ENCODE assay signal across 16 cellular contexts in the genomic region with DNA sequence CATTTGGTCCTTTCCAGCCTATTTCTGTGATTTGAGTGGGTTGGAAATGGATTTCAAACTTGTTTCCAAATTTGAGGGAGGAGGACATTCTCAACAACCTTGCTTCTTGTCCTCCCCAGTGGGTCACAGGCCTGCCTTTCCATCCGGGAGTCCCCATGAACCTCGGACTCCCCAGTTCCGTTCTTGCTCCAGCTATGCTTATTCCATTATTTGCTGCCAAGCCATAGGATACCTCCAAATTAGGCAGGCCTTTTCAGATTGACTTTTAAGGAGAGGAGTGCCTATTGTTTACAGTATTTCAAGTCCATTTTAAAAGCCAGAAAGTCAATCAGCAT.
A peak's percentile ranks its signal among the peaks of the same experiment; 100 is the strongest.
DNase-seq lines count a peak whose midpoint lies in the region; ATAC-seq and TF ChIP-seq lines count a peak whose summit lies in the region.
"Had no signal": no experiment of that assay in that cellular context is flagged by ENCODE, and none has a peak within 500 bp of the region (broad histone marks: within the 10 kb centered on the region; RNA-seq: fewer than 3 reads in every experiment).

No MANE protein-coding gene starts in this region.

- H3K27me3 ChIP-seq in colonic mucosa: no peaks in the 10 kb centered on the region
- H3K27me3 ChIP-seq: BE2C, breast epithelium had no signal

- H3K9me3 Mint-ChIP-seq in stimulated activated memory B cell treated with anti-CD40 and anti-IgM and Interleukin-4, amounts not matched to agents 10 μg/mL and 1 μg/mL and 100 μg/mL, for 72 hours: no peaks in the 10 kb centered on the region
- H3K9me3 Mint-ChIP-seq: activated naive CD4-positive, alpha-beta T cell treated with anti-CD3 and anti-CD28 coated beads, Interleukin-2, amount 50 U/mL, for 24 hours had no signal

- H3K36me3 Mint-ChIP-seq in stimulated activated memory B cell treated with anti-CD40 and anti-IgM and Interleukin-4, amounts not matched to agents 10 μg/mL and 1 μg/mL and 100 μg/mL, for 72 hours: no peaks in the 10 kb centered on the region
- H3K36me3 Mint-ChIP-seq: activated naive CD4-positive, alpha-beta T cell treated with anti-CD3 and anti-CD28 coated beads, Interleukin-2, amount 50 U/mL, for 24 hours had no signal

- H3K4me3 Mint-ChIP-seq in stimulated activated memory B cell treated with anti-CD40 and anti-IgM and Interleukin-4, amounts not matched to agents 10 μg/mL and 1 μg/mL and 100 μg/mL, for 72 hours: no peak overlapping the region
- H3K4me3 Mint-ChIP-seq: activated naive CD4-positive, alpha-beta T cell treated with anti-CD3 and anti-CD28 coated beads, Interleukin-2, amount 50 U/mL, for 24 hours had no signal

- H3K4me1 Mint-ChIP-seq in stimulated activated memory B cell treated with anti-CD40 and anti-IgM and Interleukin-4, amounts not matched to agents 10 μg/mL and 1 μg/mL and 100 μg/mL, for 72 hours: peaks cover 17% of the 10 kb centered on the region
- H3K4me1 Mint-ChIP-seq: activated naive CD4-positive, alpha-beta T cell treated with anti-CD3 and anti-CD28 coated beads, Interleukin-2, amount 50 U/mL, for 24 hours had no signal

- H3K36me3 ChIP-seq in colonic mucosa: no peaks in the 10 kb centered on the region
- H3K36me3 ChIP-seq: BE2C, breast epithelium had no signal

- no peaks in the 10 kb centered on the region for H3K27me3 Mint-ChIP-seq in stimulated activated memory B cell treated with anti-CD40 and anti-IgM and Interleukin-4, amounts not matched to agents 10 μg/mL and 1 μg/mL and 100 μg/mL, for 72 hours

- DNase-seq in colonic mucosa: no peak
- no peak for DNase-seq in amygdala (lab: John Stamatoyannopoulos, UW)
- DNase-seq in NCI-H524 treated with DMSO at 0.1 percent for 48 hours (lab: John Stamatoyannopoulos, UW): no peak
- DNase-seq: activated CD8-positive, alpha-beta memory T cell treated with anti-CD3 and anti-CD28 coated beads, Interleukin-2, amount 50 U/mL, for 4 hours; BE2C; effector CD8-positive, alpha-beta T cell; mucosa of descending colon; stimulated activated naive CD4-positive, alpha-beta T cell treated with Interleukin-2 at 50 U/mL for 16 hours had no signal

- no peak overlapping the region for H3K9ac ChIP-seq in colonic mucosa (ENCODE audit: low read depth in 2 of 2, low read length in 2 of 2)

- no peak overlapping the region for H3K4me3 ChIP-seq in colonic mucosa
- H3K4me3 ChIP-seq: breast epithelium, mucosa of descending colon, skin epidermis had no signal

- no peak overlapping the region for H3K27ac ChIP-seq in colonic mucosa
- H3K27ac ChIP-seq: breast epithelium, skin epidermis had no signal

- ATAC-seq in GM19023 (IDR thresholded peaks at IDR 0.05; ENCODE audit: unreplicated experiment): peak; percentile 19
- ATAC-seq in GM21619 (IDR thresholded peaks at IDR 0.05; ENCODE audit: unreplicated experiment): peak; percentile 27
- ATAC-seq in HG03095 (IDR thresholded peaks at IDR 0.05; ENCODE audit: unreplicated experiment): peak; percentile 25
- ATAC-seq in stimulated activated memory B cell treated with anti-CD40 and anti-IgM and Interleukin-4, amounts not matched to agents 10 μg/mL and 1 μg/mL and 100 μg/mL, for 72 hours: no peak
- ATAC-seq: activated CD4-positive, CD25-positive, alpha-beta regulatory T cell treated with anti-CD3 and anti-CD28 coated beads, Interleukin-2, amount 50 U/mL, for 24 hours; mucosa of descending colon had no signal

- no peak for TF ChIP-seq CTCF in colonic mucosa (IDR thresholded peaks at IDR 0.05)

- H3K9me3 ChIP-seq in colonic mucosa: no peaks in the 10 kb centered on the region
- H3K9me3 ChIP-seq: BE2C, breast epithelium, mucosa of descending colon had no signal

- peak overlapping the region; percentile 32 for H3K27ac Mint-ChIP-seq in stimulated activated memory B cell treated with anti-CD40 and anti-IgM and Interleukin-4, amounts not matched to agents 10 μg/mL and 1 μg/mL and 100 μg/mL, for 72 hours
- H3K27ac Mint-ChIP-seq: activated naive CD4-positive, alpha-beta T cell treated with anti-CD3 and anti-CD28 coated beads, Interleukin-2, amount 50 U/mL, for 24 hours had no signal

- intact Hi-C loops in colonic mucosa (cut with DNase I): no loop called here

- H3K4me1 ChIP-seq in colonic mucosa: no peaks in the 10 kb centered on the region
- H3K4me1 ChIP-seq: BE2C, breast epithelium had no signal
